Comparison of ENCODE assay signal across 18 cellular contexts in genomic region chr5:102919211-102919610, GRCh38.
DNase-seq lines count a peak whose midpoint lies in the region; ATAC-seq and TF ChIP-seq lines count a peak whose summit lies in the region.
"Had no signal": no experiment of that assay in that cellular context is flagged by ENCODE, and none has a peak within 500 bp of the region (broad histone marks: within the 10 kb centered on the region; RNA-seq: fewer than 3 reads in every experiment).

No MANE protein-coding gene starts in this region.

- H3F3A ChIP-seq in GM23338 (replicated peaks; ENCODE audit: low read depth) = no peaks in the 10 kb centered on the region
- peaks cover 27% of the 10 kb centered on the region for H3F3A ChIP-seq in neural progenitor cell (ENCODE audit: low read depth)

- H3K4me2 ChIP-seq in GM23338 (no peak overlapping the region), neural progenitor cell (peak overlapping the region; percentile 55)

- no peaks in the 10 kb centered on the region for H4K20me1 ChIP-seq in GM23338 (replicated peaks; ENCODE audit: insufficient read depth)
- H4K20me1 ChIP-seq in neural progenitor cell (ENCODE audit: low read depth) = no peaks in the 10 kb centered on the region

- no peak overlapping the region for H2AFZ ChIP-seq in GM23338
- H2AFZ ChIP-seq in neural progenitor cell (replicated peaks) = no peak overlapping the region

- TF ChIP-seq CTCF in GM23338 (conservative IDR thresholded peaks at IDR 0.05; ENCODE audit: low read depth in 2 of 2) (no peak), neural progenitor cell (IDR thresholded peaks at IDR 0.05) (no peak), foreskin fibroblast (IDR thresholded peaks at IDR 0.05; ENCODE audit: low read depth, low read length) (no peak)

- H3K27me3 ChIP-seq in GM23338 (ENCODE audit: insufficient read depth) (no peaks in the 10 kb centered on the region), neural progenitor cell (no peaks in the 10 kb centered on the region)

- no peak overlapping the region for H3K4me3 ChIP-seq in GM23338
- no peak overlapping the region for H3K4me3 ChIP-seq in neural progenitor cell
- no peak overlapping the region for H3K4me3 ChIP-seq in foreskin fibroblast (ENCODE audit: low read depth in 1 of 2, low read length in 2 of 2)
- H3K4me3 ChIP-seq: HAP-1 had no signal

- H3K27ac Mint-ChIP-seq in GM23338 (no peak overlapping the region), neural progenitor cell (peak overlapping the region; percentile 2)
- H3K27ac Mint-ChIP-seq: CD4-positive, alpha-beta memory T cell; HFFc6 had no signal

- H3K36me3 Mint-ChIP-seq in GM23338 (ENCODE audit: low read depth) (no peaks in the 10 kb centered on the region), neural progenitor cell (peaks cover 15% of the 10 kb centered on the region)

- H3K4me3 Mint-ChIP-seq in GM23338 (no peak overlapping the region), neural progenitor cell (no peak overlapping the region)
- H3K4me3 Mint-ChIP-seq: CD4-positive, alpha-beta memory T cell; HFFc6 had no signal

- no peaks in the 10 kb centered on the region for H3K9me2 ChIP-seq in GM23338 (ENCODE audit: insufficient read depth)

- no peaks in the 10 kb centered on the region for H3K27me3 Mint-ChIP-seq in GM23338 (ENCODE audit: insufficient read depth, low read depth, poor library complexity)
- no peaks in the 10 kb centered on the region for H3K27me3 Mint-ChIP-seq in neural progenitor cell (ENCODE audit: insufficient read depth, low read depth)
- H3K27me3 Mint-ChIP-seq: CD4-positive, alpha-beta memory T cell had no signal

- H3K27ac ChIP-seq in GM23338 (ENCODE audit: low read depth) = no peak overlapping the region
- peak overlapping the region; percentile 90 for H3K27ac ChIP-seq in neural progenitor cell

- peaks cover 8% of the 10 kb centered on the region; the same call in 2 of the 3 replicates for H3K4me1 Mint-ChIP-seq in GM23338
- H3K4me1 Mint-ChIP-seq in neural progenitor cell = peaks cover 43% of the 10 kb centered on the region
- H3K4me1 Mint-ChIP-seq: CD4-positive, alpha-beta memory T cell had no signal

- peak; percentile 48 for ATAC-seq in GM23338
- ATAC-seq in HG03521 (IDR thresholded peaks at IDR 0.05; ENCODE audit: unreplicated experiment) = no peak

- H3K9ac ChIP-seq in neural progenitor cell = no peak overlapping the region

- H3K9me3 ChIP-seq in neural progenitor cell (ENCODE audit: low read depth) = no peaks in the 10 kb centered on the region
- H3K9me3 ChIP-seq: HAP-1 had no signal

- no peaks in the 10 kb centered on the region for H3K9me3 Mint-ChIP-seq in GM23338
- H3K9me3 Mint-ChIP-seq in neural progenitor cell = no peaks in the 10 kb centered on the region
- H3K9me3 Mint-ChIP-seq: CD4-positive, alpha-beta memory T cell; HFFc6 had no signal

- DNase-seq in GM23338 (ENCODE audit: low spot score) (no peak), NCI-H526 (lab: John Stamatoyannopoulos, UW) (peak; percentile 42 to 75), NCI-H82 treated with DMSO at 0.1 percent for 48 hours (lab: John Stamatoyannopoulos, UW; ENCODE audit: unreplicated experiment) (peak; percentile 23), neural progenitor cell (ENCODE audit: low spot score) (no peak), foreskin fibroblast (no peak), epidermal melanocyte (ENCODE audit: insufficient read length, low spot score) (no peak)
- DNase-seq: 8988T; C1 segment of cervical spinal cord; Calu3; CD4-positive, alpha-beta memory T cell; COR-L47; DMS53; DMS79 treated with DMSO at 0.1 percent for 48 hours; GF-D8; GOT3; HFFc6 had no signal

- H3K36me3 ChIP-seq in GM23338 (ENCODE audit: insufficient read depth) (no peaks in the 10 kb centered on the region; the same call in 1 of the 2 replicates), neural progenitor cell (no peaks in the 10 kb centered on the region)
- H3K36me3 ChIP-seq: HAP-1 had no signal

- H3K4me1 ChIP-seq in GM23338 (ENCODE audit: insufficient read depth) (0 out of 2 replicates have a peak, but pooled peaks cover 7% of the 10 kb centered on the region), neural progenitor cell (peaks cover 57% of the 10 kb centered on the region)
- H3K4me1 ChIP-seq: HAP-1 had no signal

- H3K79me2 ChIP-seq in GM23338 (replicated peaks; ENCODE audit: insufficient read depth) (no peaks in the 10 kb centered on the region), neural progenitor cell (ENCODE audit: low read depth) (no peaks in the 10 kb centered on the region)

TF ChIP-seq in GM23338, 12 proteins besides CTCF, POLR2A, EP300 and RAD21:
- TF ChIP-seq CREB1 (CRISPR knock-in tag; IDR thresholded peaks at IDR 0.05; ENCODE audit: low read depth) = no peak
- no peak for TF ChIP-seq EZH2 (IDR thresholded peaks at IDR 0.05; ENCODE audit: low read depth, unreplicated experiment)
- no peak for TF ChIP-seq REST (IDR thresholded peaks at IDR 0.05; ENCODE audit: unreplicated experiment)
- no peak for TF ChIP-seq EZH2phosphoT487 (IDR thresholded peaks at IDR 0.05; ENCODE audit: unreplicated experiment)

Comparison
In these comparisons a context has a peak if more than half of its experiments do, and no peak if none do; other contexts are left out.
1. DNase-seq: peak in NCI-H526 (2 of 2) and NCI-H82 treated with DMSO at 0.1 percent for 48 hours (single experiment); none in GM23338 (single experiment), neural progenitor cell (single experiment), foreskin fibroblast (0 of 2) and epidermal melanocyte (single experiment).